ENCODE assay signal across 8 cellular contexts in genomic region chr20:25246182-25246943, GRCh38. TPM values are rescaled to one million over a fixed set of nuclear protein-coding genes. Genes with fewer than 3 reads are reported as not detected.
A peak's percentile ranks its signal among the peaks of the same experiment; 100 is the strongest.
DNase-seq lines count a peak whose midpoint lies in the region; ATAC-seq and TF ChIP-seq lines count a peak whose summit lies in the region.

No MANE protein-coding gene starts in this region.

- POLR2A ChIA-PET in activated CD4-positive, alpha-beta T cell treated with anti-CD3 and anti-CD28 coated beads for 36 hours (lab: Charles Lee): interaction anchor here (1.0 kb wide), 1 partner anchor 22 kb away, joined by 3 read pairs; no protein-coding TSS in a partner anchor

- ATAC-seq in activated CD4-positive, alpha-beta T cell treated with anti-CD3 and anti-CD28 coated beads for 36 hours: no peak
- no peak for ATAC-seq in HG02938 (IDR thresholded peaks at IDR 0.05; ENCODE audit: unreplicated experiment)

- H3K27me3 Mint-ChIP-seq in activated CD4-positive, alpha-beta T cell treated with anti-CD3 and anti-CD28 coated beads for 36 hours: peaks cover 4% of the 10 kb centered on the region
- H3K27me3 Mint-ChIP-seq in dendritic cell treated with granulocyte-macrophage colony-stimulating factor and Interleukin-4, amounts not matched to agents 40 ng/mL and 50 ng/mL, for 4 days: peaks cover 13% of the 10 kb centered on the region

- H3K4me3 Mint-ChIP-seq in activated CD4-positive, alpha-beta T cell treated with anti-CD3 and anti-CD28 coated beads for 36 hours: peak overlapping the region; percentile 88
- peak overlapping the region; percentile 9 for H3K4me3 Mint-ChIP-seq in dendritic cell treated with granulocyte-macrophage colony-stimulating factor and Interleukin-4, amounts not matched to agents 40 ng/mL and 50 ng/mL, for 4 days

- TF ChIP-seq POLR2A in NB4 (IDR thresholded peaks at IDR 0.05; ENCODE audit: extremely low read depth, insufficient read length): no peak

- no peaks in the 10 kb centered on the region for H3K36me3 Mint-ChIP-seq in activated CD4-positive, alpha-beta T cell treated with anti-CD3 and anti-CD28 coated beads for 36 hours (ENCODE audit: low read depth)
- H3K36me3 Mint-ChIP-seq in dendritic cell treated with granulocyte-macrophage colony-stimulating factor and Interleukin-4, amounts not matched to agents 40 ng/mL and 50 ng/mL, for 4 days (ENCODE audit: low read depth): peaks cover 21% of the 10 kb centered on the region

- H3K4me3 ChIP-seq in NB4 (ENCODE audit: low read depth, low read length): no peak overlapping the region
- peak overlapping the region in 4 of 7 experiments; percentile 76 to 94 (median 92) for H3K4me3 ChIP-seq in skin epidermis

- intact Hi-C loops in activated CD4-positive, alpha-beta T cell treated with anti-CD3 and anti-CD28 coated beads for 36 hours (cut with DNase I, micrococcal nuclease): loop anchor here (1.0 to 10.0 kb wide), 5 partner anchors 8 to 1889 kb away; partner anchors contain the start of genes ABHD12 (in 1 of the 2), APMAP (in 1 of the 2) and NINL (in 1 of the 2)
- intact Hi-C loops in dendritic cell treated with granulocyte-macrophage colony-stimulating factor and Interleukin-4, amounts not matched to agents 40 ng/mL and 50 ng/mL, for 4 days (cut with micrococcal nuclease): loop anchor here (2.0 to 5.0 kb wide), 2 partner anchors 254 to 451 kb away; partner anchors contain the start of genes APMAP and ZNF337

- no peak for DNase-seq in activated CD4-positive, alpha-beta T cell treated with anti-CD3 and anti-CD28 coated beads for 36 hours
- DNase-seq in activated CD4-positive, alpha-beta T cell treated with anti-CD3 and anti-CD28 coated beads, Interleukin-2, amount 50 U/mL, for 1 hour: no peak
- DNase-seq in NB4 (ENCODE audit: low read depth) (peak; percentile 62), dermis blood vessel endothelial cell (no peak), NCI-H2171 treated with DMSO at 0.1 percent for 48 hours (lab: John Stamatoyannopoulos, UW) (no peak)

- CTCF ChIA-PET in activated CD4-positive, alpha-beta T cell treated with anti-CD3 and anti-CD28 coated beads for 36 hours (lab: Charles Lee): interaction anchor here (0.6 to 1.8 kb wide), 5 partner anchors 14 to 161 kb away, joined by 3 to 7 read pairs (median 4); partner anchors contain the start of gene GINS1

- H3K9me3 Mint-ChIP-seq in activated CD4-positive, alpha-beta T cell treated with anti-CD3 and anti-CD28 coated beads for 36 hours (ENCODE audit: low read depth): peaks cover 4% of the 10 kb centered on the region
- H3K9me3 Mint-ChIP-seq in dendritic cell treated with granulocyte-macrophage colony-stimulating factor and Interleukin-4, amounts not matched to agents 40 ng/mL and 50 ng/mL, for 4 days: peaks cover 8% of the 10 kb centered on the region

- no peak overlapping the region for H3K27ac Mint-ChIP-seq in activated CD4-positive, alpha-beta T cell treated with anti-CD3 and anti-CD28 coated beads for 36 hours
- H3K27ac Mint-ChIP-seq in dendritic cell treated with granulocyte-macrophage colony-stimulating factor and Interleukin-4, amounts not matched to agents 40 ng/mL and 50 ng/mL, for 4 days: no peak overlapping the region

- peak overlapping the region in 1 of 21 experiments; percentile 89 for H3K27ac ChIP-seq in skin epidermis

- no peak for TF ChIP-seq CTCF in NB4 (IDR thresholded peaks at IDR 0.05; ENCODE audit: low read depth, low read length)

- peaks cover 39% of the 10 kb centered on the region for H3K4me1 Mint-ChIP-seq in activated CD4-positive, alpha-beta T cell treated with anti-CD3 and anti-CD28 coated beads for 36 hours
- peaks cover 50% of the 10 kb centered on the region for H3K4me1 Mint-ChIP-seq in dendritic cell treated with granulocyte-macrophage colony-stimulating factor and Interleukin-4, amounts not matched to agents 40 ng/mL and 50 ng/mL, for 4 days (ENCODE audit: low read depth)

RNA-seq across cellular contexts. Expression of gene PYGB, which starts 1.5 kb away (rescaled TPM):
- total RNA-seq in activated CD4-positive, alpha-beta T cell treated with anti-CD3 and anti-CD28 coated beads for 36 hours: 10 to 100 TPM; 18.0 to 21.1 TPM
- 81.9 and 127 TPM in 2 replicates for total RNA-seq in dermis blood vessel endothelial cell

RNA-seq across cellular contexts. Expression of gene ENTPD6, which starts 50.9 kb away (rescaled TPM):
- 10 to 100 TPM; 34.3 to 41.5 TPM for total RNA-seq in activated CD4-positive, alpha-beta T cell treated with anti-CD3 and anti-CD28 coated beads for 36 hours
- 65.8 and 70.8 TPM in 2 replicates for total RNA-seq in dermis blood vessel endothelial cell
